Comparison of ENCODE assay signal across 17 cellular contexts in genomic region chr1:89725676-89726075, GRCh38.
DNase-seq lines count a peak whose midpoint lies in the region; ATAC-seq, FAIRE-seq and TF ChIP-seq lines count a peak whose summit lies in the region.
"Had no signal": no experiment of that assay in that cellular context is flagged by ENCODE, and none has a peak within 500 bp of the region (broad histone marks: within the 10 kb centered on the region; RNA-seq: fewer than 3 reads in every experiment).

No MANE protein-coding gene starts in this region.

- ATAC-seq in K562 (peak; percentile 70), gastrocnemius medialis (no peak)

- POLR2A ChIA-PET in K562 (lab: Yijun Ruan, JAX): interaction anchor here (0.6 kb wide), 1 partner anchor 245 kb away, joined by 3 read pairs; no protein-coding TSS in a partner anchor

- BruUV-seq in K562 (replicated peaks; lab: Mats Ljungman, UMichigan): no TSS peak

- CTCF ChIA-PET in activated naive CD4-positive, alpha-beta T cell treated with anti-CD3 and anti-CD28 coated beads for 36 hours (lab: Charles Lee): interaction anchor here (1.0 to 3.0 kb wide), 3 partner anchors 38 to 121 kb away, joined by 3 to 12 read pairs (median 3); no protein-coding TSS in a partner anchor
- CTCF ChIA-PET in K562 (lab: Yijun Ruan, JAX; ENCODE audit: low intra/inter-chr PET ratio): interaction anchor here (0.6 kb wide), 1 partner anchor 20 kb away, joined by 3 read pairs; no protein-coding TSS in a partner anchor

- no peak overlapping the region for H3K4me3 Mint-ChIP-seq in activated naive CD4-positive, alpha-beta T cell treated with anti-CD3 and anti-CD28 coated beads for 36 hours

- H3K4me1 Mint-ChIP-seq in activated naive CD4-positive, alpha-beta T cell treated with anti-CD3 and anti-CD28 coated beads for 36 hours (ENCODE audit: low read depth): peaks cover 77% of the 10 kb centered on the region

- no peaks in the 10 kb centered on the region for H3K36me3 ChIP-seq in K562 (ENCODE audit: control insufficient read depth, insufficient read depth, low read length)
- no peaks in the 10 kb centered on the region for H3K36me3 ChIP-seq in gastrocnemius medialis
- H3K36me3 ChIP-seq: breast epithelium, neutrophil, Peyer's patch had no signal

- no peak for FAIRE-seq in K562 (lab: Jason Lieb, UNC)

- TF ChIP-seq POLR2A in K562 (conservative IDR thresholded peaks at IDR 0.05) (no peak), gastrocnemius medialis (IDR thresholded peaks at IDR 0.05) (no peak)

- TF ChIP-seq CTCF in K562 (IDR thresholded peaks at IDR 0.05 in 2 of 3, conservative IDR thresholded peaks at IDR 0.05 in 1 of 3; ENCODE audit: insufficient read depth in 2 of 3, low read depth in 1 of 3, low read length in 3 of 3) (0 out of 6 replicates have a peak, but pooled peaks of 2 of the 3 experiments have one; percentile 4 to 5), gastrocnemius medialis (IDR thresholded peaks at IDR 0.05 in 4 of 5, conservative IDR thresholded peaks at IDR 0.05 in 1 of 5) (no peak)

- H3K27me3 Mint-ChIP-seq in activated naive CD4-positive, alpha-beta T cell treated with anti-CD3 and anti-CD28 coated beads for 36 hours (ENCODE audit: low read depth): no peaks in the 10 kb centered on the region

- peaks cover 14% of the 10 kb centered on the region for H3K36me3 Mint-ChIP-seq in activated naive CD4-positive, alpha-beta T cell treated with anti-CD3 and anti-CD28 coated beads for 36 hours (ENCODE audit: low read depth)

- H3K9me1 ChIP-seq in K562 (ENCODE audit: control insufficient read depth, insufficient read depth, low read length): no peaks in the 10 kb centered on the region

- H3K4me3 ChIP-seq in K562 (no peak overlapping the region), gastrocnemius medialis (no peak overlapping the region)
- H3K4me3 ChIP-seq: breast epithelium, Peyer's patch had no signal

- H3K27ac Mint-ChIP-seq in activated naive CD4-positive, alpha-beta T cell treated with anti-CD3 and anti-CD28 coated beads for 36 hours: peak overlapping the region; percentile 96

- peaks cover 3% of the 10 kb centered on the region for H3K9me3 Mint-ChIP-seq in activated naive CD4-positive, alpha-beta T cell treated with anti-CD3 and anti-CD28 coated beads for 36 hours

- no peaks in the 10 kb centered on the region for H3K27me3 ChIP-seq in K562 (ENCODE audit: control insufficient read depth in 2 of 2, insufficient read depth in 2 of 2, low read length in 2 of 2)
- H3K27me3 ChIP-seq in gastrocnemius medialis: no peaks in the 10 kb centered on the region
- H3K27me3 ChIP-seq: breast epithelium, neutrophil, Peyer's patch had no signal

- H3K79me2 ChIP-seq in K562 (ENCODE audit: control insufficient read depth, insufficient read depth, low read length): no peaks in the 10 kb centered on the region

- no peak for DNase-seq in activated naive CD4-positive, alpha-beta T cell treated with anti-CD3 and anti-CD28 coated beads for 36 hours
- no peak for DNase-seq in activated naive CD4-positive, alpha-beta T cell (lab: John Stamatoyannopoulos, UW)
- peak; percentile 12 to 14 for DNase-seq in Kasumi-1 (lab: John Stamatoyannopoulos, UW)
- DNase-seq in K562 (ENCODE audit: extremely low read depth in 1 of 4, low spot score in 3 of 4): peak in 1 of 4 experiments; percentile 19
- no peak for DNase-seq in gastrocnemius medialis
- DNase-seq in NCI-H187 treated with DMSO at 0.1 percent for 48 hours (lab: John Stamatoyannopoulos, UW): no peak
- no peak for DNase-seq in anterior cingulate cortex (lab: John Stamatoyannopoulos, UW)
- no peak for DNase-seq in dedifferentiated amniotic fluid mesenchymal stem cell (ENCODE audit: extremely low spot score)
- DNase-seq: activated effector memory CD4-positive, alpha-beta T cell treated with Interleukin-2 at 50 U/mL for 16 hours; DMS153; effector CD4-positive, alpha-beta T cell; mesendoderm; NCI-H1694 treated with DMSO at 0.1 percent for 48 hours; NCI-H526; Peyer's patch had no signal

- H3K9ac ChIP-seq in K562 (ENCODE audit: insufficient read depth in 1 of 2, low read depth in 2 of 2, low read length in 2 of 2): peak overlapping the region in 1 of 2 experiments; percentile 18; a peak in 1 of 4 replicates

- H3K4me1 ChIP-seq in K562 (replicated peaks in 1 of 2; ENCODE audit: control insufficient read depth in 2 of 2, insufficient read depth in 2 of 2, low read length in 2 of 2): peaks cover 0 to 24% of the 10 kb centered on the region in 2 experiments; a peak in 4 of 5 replicates
- H3K4me1 ChIP-seq in gastrocnemius medialis: peaks cover 0 to 31% of the 10 kb centered on the region in 2 donors
- H3K4me1 ChIP-seq: breast epithelium had no signal

- in situ Hi-C loops in K562 (cut with MboI) (no loop called here), gastrocnemius medialis (cut with MboI; ENCODE audit: low sequenced_read_pairs in 4 of 4) (no loop called here)

- H4K20me1 ChIP-seq in K562 (replicated peaks; ENCODE audit: control insufficient read depth, insufficient read depth, low read length): no peaks in the 10 kb centered on the region

- no peak for TF ChIP-seq RAD21 in K562 (CRISPR knock-in tag; conservative IDR thresholded peaks at IDR 0.05 in 1 of 2, IDR thresholded peaks at IDR 0.05 in 1 of 2)

- WGBS in K562 (ENCODE audit: insufficient coverage, low coverage, missing lambda C conversion rate): 44% methylated on average over 4 of the region's 4 CpGs

- H3K27ac ChIP-seq in K562 (ENCODE audit: extremely low read depth, low read depth, low read length) (no peak overlapping the region; the same call in 2 of the 3 replicates), gastrocnemius medialis (peak overlapping the region; percentile 9 to 60 (median 49))
- H3K27ac ChIP-seq: breast epithelium had no signal

- H2AFZ ChIP-seq in K562 (ENCODE audit: low read depth, low read length): peak overlapping the region; percentile 52; the same call in 1 of the 2 replicates

- intact Hi-C loops in activated naive CD4-positive, alpha-beta T cell treated with anti-CD3 and anti-CD28 coated beads for 36 hours (cut with micrococcal nuclease): loop anchor here (1.0 to 2.0 kb wide), 2 partner anchors 8 to 527 kb away; partner anchors contain the start of gene GBP4
- intact Hi-C loops in K562 (cut with micrococcal nuclease) (no loop called here), gastrocnemius medialis (cut with DNase I; ENCODE audit: low total_unique reads) (no loop called here)

- no peak overlapping the region for H3K4me2 ChIP-seq in K562 (ENCODE audit: insufficient read depth, low read length)

- no peak for TF ChIP-seq EP300 in K562 (IDR thresholded peaks at IDR 0.05; ENCODE audit: low read length)

- H3K9me3 ChIP-seq in K562 (replicated peaks; ENCODE audit: control insufficient read depth, insufficient read depth, low read depth, low read length): no peaks in the 10 kb centered on the region
- H3K9me3 ChIP-seq in gastrocnemius medialis: no peaks in the 10 kb centered on the region
- H3K9me3 ChIP-seq: breast epithelium, neutrophil, Peyer's patch had no signal

TF ChIP-seq in K562, 482 proteins besides CTCF, POLR2A, EP300 and RAD21 (continues in another document):
- no peak for TF ChIP-seq ARHGAP35 (IDR thresholded peaks at IDR 0.05; ENCODE audit: partially characterized antibody)
- TF ChIP-seq HOMEZ (CRISPR knock-in tag; IDR thresholded peaks at IDR 0.05): no peak

Comparison
In these comparisons a context has a peak if more than half of its experiments do, and no peak if none do; other contexts are left out.
1. DNase-seq: peak in Kasumi-1 (2 of 2); none in activated naive CD4-positive, alpha-beta T cell treated with anti-CD3 and anti-CD28 coated beads for 36 hours (single experiment), activated naive CD4-positive, alpha-beta T cell (0 of 4), gastrocnemius medialis (0 of 2), NCI-H187 treated with DMSO at 0.1 percent for 48 hours (single experiment), anterior cingulate cortex (0 of 58) and dedifferentiated amniotic fluid mesenchymal stem cell (single experiment).
2. CTCF ChIP-seq: peak in K562 (2 of 3); none in gastrocnemius medialis (0 of 5).